Comparison of ENCODE assay signal across 16 cellular contexts in genomic region chr3:195760345-195760983, GRCh38. TPM values are rescaled to one million over a fixed set of nuclear protein-coding genes. Genes with fewer than 3 reads are reported as not detected.
DNase-seq lines count a peak whose midpoint lies in the region; ATAC-seq and TF ChIP-seq lines count a peak whose summit lies in the region.
"Had no signal": no experiment of that assay in that cellular context is flagged by ENCODE, and none has a peak within 500 bp of the region (broad histone marks: within the 10 kb centered on the region; RNA-seq: fewer than 3 reads in every experiment).

No MANE protein-coding gene starts in this region.

- POLR2A ChIA-PET in activated CD4-positive, alpha-beta T cell treated with anti-CD3 and anti-CD28 coated beads, Interleukin-2, amount 10 ng/mL, durations not matched to agents 7 days and 5 days (lab: Charles Lee), result no interaction called here

- no peaks in the 10 kb centered on the region for H3K9me3 ChIP-seq in aorta (ENCODE audit: control insufficient read depth, low read length)
- H3K9me3 ChIP-seq: breast epithelium, Caco-2 had no signal

- intact Hi-C loops in aorta (cut with DNase I), result no loop called here

- H3K27me3 ChIP-seq in aorta (ENCODE audit: control insufficient read depth in 1 of 2, insufficient read depth in 2 of 2, low read length in 1 of 2), result peaks cover 0 to 2% of the 10 kb centered on the region in 2 donors

- H3K4me1 Mint-ChIP-seq in activated naive CD4-positive, alpha-beta T cell treated with anti-CD3 and anti-CD28 coated beads, Interleukin-2, amount 10 ng/mL, durations not matched to agents 7 days and 5 days, result peaks cover 14% of the 10 kb centered on the region
- peaks cover 53% of the 10 kb centered on the region for H3K4me1 Mint-ChIP-seq in nephron progenitor cell
- peaks cover 15% of the 10 kb centered on the region for H3K4me1 Mint-ChIP-seq in activated CD4-positive, alpha-beta T cell treated with anti-CD3 and anti-CD28 coated beads, Interleukin-2, amount 10 ng/mL, durations not matched to agents 7 days and 5 days

- no peak for ATAC-seq in activated naive CD4-positive, alpha-beta T cell treated with anti-CD3 and anti-CD28 coated beads, Interleukin-2, amount 50 U/mL, for 72 hours
- ATAC-seq in aorta (ENCODE audit: low FRiP score) (peak; percentile 87), HG02970 (IDR thresholded peaks at IDR 0.05; ENCODE audit: low FRiP score, unreplicated experiment) (no peak)

- DNase-seq in activated naive CD4-positive, alpha-beta T cell treated with anti-CD3 and anti-CD28 coated beads, Interleukin-2, amount 10 ng/mL, durations not matched to agents 7 days and 5 days, result peak; percentile 13
- DNase-seq in activated naive CD4-positive, alpha-beta T cell treated with anti-CD3 and anti-CD28 coated beads, Interleukin-2, amount 50 U/mL, for 72 hours (ENCODE audit: low spot score in 2 of 2), result no peak
- peak; percentile 81 for DNase-seq in fibroblast of the aortic adventitia (ENCODE audit: low read depth)
- no peak for DNase-seq in nephron progenitor cell
- peak in 1 of 2 donors; percentile 61 for DNase-seq in aorta
- no peak for DNase-seq in activated CD4-positive, alpha-beta T cell treated with anti-CD3 and anti-CD28 coated beads, Interleukin-2, amount 10 ng/mL, durations not matched to agents 7 days and 5 days
- no peak for DNase-seq in activated naive CD4-positive, alpha-beta T cell treated with anti-CD3 and anti-CD28 coated beads, Interleukin-2, amount 50 U/mL, for 16 hours
- DNase-seq: activated CD4-positive, alpha-beta T cell treated with anti-CD3 and anti-CD28 coated beads, Interleukin-2, amount 10 ng/mL, durations not matched to agents 24 days and 14 days; Caco-2; H9; NCI-H1436; NCI-H748 treated with DMSO at 0.1 percent for 48 hours; T-helper 9 cell had no signal

- no peaks in the 10 kb centered on the region for H3K9me3 Mint-ChIP-seq in activated naive CD4-positive, alpha-beta T cell treated with anti-CD3 and anti-CD28 coated beads, Interleukin-2, amount 10 ng/mL, durations not matched to agents 7 days and 5 days
- H3K9me3 Mint-ChIP-seq in activated naive CD4-positive, alpha-beta T cell treated with anti-CD3 and anti-CD28 coated beads, Interleukin-2, amount 50 U/mL, for 72 hours, result no peaks in the 10 kb centered on the region
- no peaks in the 10 kb centered on the region for H3K9me3 Mint-ChIP-seq in nephron progenitor cell
- H3K9me3 Mint-ChIP-seq in activated CD4-positive, alpha-beta T cell treated with anti-CD3 and anti-CD28 coated beads, Interleukin-2, amount 10 ng/mL, durations not matched to agents 7 days and 5 days, result no peaks in the 10 kb centered on the region
- H3K9me3 Mint-ChIP-seq: activated CD4-positive, alpha-beta T cell treated with anti-CD3 and anti-CD28 coated beads, Interleukin-2, amount 10 ng/mL, durations not matched to agents 24 days and 14 days; activated T-helper 2 cell treated with anti-CD3 and anti-CD28 coated beads, Interferon-gamma antibody, Interleukin-2, Interleukin-4, amounts not matched to agents 10 μg/mL and 5 μg/mL and 100 μg/mL, durations not matched to agents 14 hours and 24 hours and 36 hours had no signal

- no peak overlapping the region for H3K27ac ChIP-seq in aorta (ENCODE audit: low read depth in 1 of 2, low read length in 2 of 2)

- H3K27me3 Mint-ChIP-seq in activated naive CD4-positive, alpha-beta T cell treated with anti-CD3 and anti-CD28 coated beads, Interleukin-2, amount 10 ng/mL, durations not matched to agents 7 days and 5 days, result peaks cover 91% of the 10 kb centered on the region
- H3K27me3 Mint-ChIP-seq in nephron progenitor cell (ENCODE audit: low read depth, poor library complexity), result peaks cover 25% of the 10 kb centered on the region
- peaks cover 39% of the 10 kb centered on the region for H3K27me3 Mint-ChIP-seq in activated CD4-positive, alpha-beta T cell treated with anti-CD3 and anti-CD28 coated beads, Interleukin-2, amount 10 ng/mL, durations not matched to agents 7 days and 5 days

- H3K36me3 ChIP-seq in aorta (ENCODE audit: control insufficient read depth in 1 of 2, insufficient read depth in 2 of 2, low read length in 1 of 2), result no peaks in the 10 kb centered on the region
- H3K36me3 ChIP-seq: breast epithelium had no signal

- H3K4me3 Mint-ChIP-seq in activated naive CD4-positive, alpha-beta T cell treated with anti-CD3 and anti-CD28 coated beads, Interleukin-2, amount 10 ng/mL, durations not matched to agents 7 days and 5 days, result no peak overlapping the region
- H3K4me3 Mint-ChIP-seq in nephron progenitor cell, result no peak overlapping the region
- H3K4me3 Mint-ChIP-seq in activated CD4-positive, alpha-beta T cell treated with anti-CD3 and anti-CD28 coated beads, Interleukin-2, amount 10 ng/mL, durations not matched to agents 7 days and 5 days, result no peak overlapping the region
- H3K4me3 Mint-ChIP-seq: activated CD4-positive, alpha-beta T cell treated with anti-CD3 and anti-CD28 coated beads, Interleukin-2, amount 10 ng/mL, durations not matched to agents 24 days and 14 days; H9 had no signal

- CTCF ChIA-PET in activated naive CD4-positive, alpha-beta T cell treated with anti-CD3 and anti-CD28 coated beads, Interleukin-2, amount 10 ng/mL, durations not matched to agents 7 days and 5 days (lab: Charles Lee), result interaction anchor here (1.1 kb wide), 1 partner anchor 90 kb away, joined by 5 read pairs; no protein-coding TSS in a partner anchor
- CTCF ChIA-PET in activated CD4-positive, alpha-beta T cell treated with anti-CD3 and anti-CD28 coated beads, Interleukin-2, amount 10 ng/mL, durations not matched to agents 7 days and 5 days (lab: Charles Lee), result interaction anchor here (1.2 kb wide), 1 partner anchor 90 kb away, joined by 6 read pairs; no protein-coding TSS in a partner anchor

- no peaks in the 10 kb centered on the region for H3K4me1 ChIP-seq in aorta (ENCODE audit: control insufficient read depth in 1 of 2, insufficient read depth in 2 of 2, low read length in 2 of 2)
- H3K4me1 ChIP-seq: Caco-2 had no signal

- H3K27ac Mint-ChIP-seq in activated naive CD4-positive, alpha-beta T cell treated with anti-CD3 and anti-CD28 coated beads, Interleukin-2, amount 10 ng/mL, durations not matched to agents 7 days and 5 days, result no peak overlapping the region
- H3K27ac Mint-ChIP-seq in activated naive CD4-positive, alpha-beta T cell treated with anti-CD3 and anti-CD28 coated beads, Interleukin-2, amount 50 U/mL, for 72 hours, result no peak overlapping the region
- H3K27ac Mint-ChIP-seq in nephron progenitor cell, result peak overlapping the region; percentile 5
- no peak overlapping the region for H3K27ac Mint-ChIP-seq in activated CD4-positive, alpha-beta T cell treated with anti-CD3 and anti-CD28 coated beads, Interleukin-2, amount 10 ng/mL, durations not matched to agents 7 days and 5 days
- H3K27ac Mint-ChIP-seq: activated CD4-positive, alpha-beta T cell treated with anti-CD3 and anti-CD28 coated beads, Interleukin-2, amount 10 ng/mL, durations not matched to agents 24 days and 14 days; activated T-helper 2 cell treated with anti-CD3 and anti-CD28 coated beads, Interferon-gamma antibody, Interleukin-2, Interleukin-4, amounts not matched to agents 10 μg/mL and 5 μg/mL and 100 μg/mL, durations not matched to agents 14 hours and 24 hours and 36 hours; H9 had no signal

- 68 to 69% methylated on average over 22 of the region's 22 CpGs for WGBS in aorta, 2 donors

- H3K36me3 Mint-ChIP-seq in activated naive CD4-positive, alpha-beta T cell treated with anti-CD3 and anti-CD28 coated beads, Interleukin-2, amount 10 ng/mL, durations not matched to agents 7 days and 5 days, result peaks cover 1% of the 10 kb centered on the region
- H3K36me3 Mint-ChIP-seq in activated naive CD4-positive, alpha-beta T cell treated with anti-CD3 and anti-CD28 coated beads, Interleukin-2, amount 50 U/mL, for 72 hours, result no peaks in the 10 kb centered on the region
- H3K36me3 Mint-ChIP-seq in nephron progenitor cell (ENCODE audit: low read depth), result no peaks in the 10 kb centered on the region
- no peaks in the 10 kb centered on the region for H3K36me3 Mint-ChIP-seq in activated CD4-positive, alpha-beta T cell treated with anti-CD3 and anti-CD28 coated beads, Interleukin-2, amount 10 ng/mL, durations not matched to agents 7 days and 5 days (ENCODE audit: low read depth)

- TF ChIP-seq CTCF in fibroblast of the aortic adventitia (IDR thresholded peaks at IDR 0.05; ENCODE audit: insufficient read depth, low read length), result no peak
- no peak for TF ChIP-seq CTCF in nephron progenitor cell (IDR thresholded peaks at IDR 0.05)

- H3K4me3 ChIP-seq in fibroblast of the aortic adventitia (ENCODE audit: low read depth, low read length), result no peak overlapping the region
- H3K4me3 ChIP-seq in aorta (ENCODE audit: low read length in 2 of 2), result no peak overlapping the region
- H3K4me3 ChIP-seq: breast epithelium had no signal

RNA-seq across cellular contexts. Expression of gene MUC20, which starts 39.7 kb away (rescaled TPM):
- total RNA-seq in activated naive CD4-positive, alpha-beta T cell treated with anti-CD3 and anti-CD28 coated beads, Interleukin-2, amount 50 U/mL, for 72 hours, result 1 to 10 TPM; 2.2 to 3.6 TPM
- total RNA-seq in fibroblast of the aortic adventitia (ENCODE audit: low replicate concordance), result 0.63 and 4.5 TPM in 2 replicates
- 10 to 100 TPM in 1 of 2 donors, 1 to 10 TPM in 1; 4.5 to 17.8 TPM for total RNA-seq in aorta
- polyA plus RNA-seq in aorta, result 10 to 100 TPM in 1 of 2 donors, 1 to 10 TPM in 1; 2.9 to 17.7 TPM
- total RNA-seq in activated CD4-positive, alpha-beta T cell treated with anti-CD3 and anti-CD28 coated beads, Interleukin-2, amount 10 ng/mL, durations not matched to agents 7 days and 5 days, result 1 to 10 TPM; 1.2 to 1.4 TPM
- total RNA-seq: H9 had no signal

RNA-seq across cellular contexts. Expression of gene MUC4, which starts 51.3 kb away (rescaled TPM):
- total RNA-seq in activated naive CD4-positive, alpha-beta T cell treated with anti-CD3 and anti-CD28 coated beads, Interleukin-2, amount 50 U/mL, for 72 hours, result under 1 TPM; 0.32 to 0.41 TPM
- total RNA-seq in fibroblast of the aortic adventitia (ENCODE audit: low replicate concordance) (not detected in 2 replicates), aorta (under 1 TPM in 1 of 2 donors, not detected in 1; 0.06 TPM)
- polyA plus RNA-seq in aorta, result under 1 TPM; 0.08 to 0.25 TPM
- total RNA-seq in activated CD4-positive, alpha-beta T cell treated with anti-CD3 and anti-CD28 coated beads, Interleukin-2, amount 10 ng/mL, durations not matched to agents 7 days and 5 days, result under 1 TPM; under 0.01 to 0.15 TPM

Comparison
In these comparisons a context has a peak if more than half of its experiments do, and no peak if none do; other contexts are left out.
1. DNase-seq: peak in activated naive CD4-positive, alpha-beta T cell treated with anti-CD3 and anti-CD28 coated beads, Interleukin-2, amount 10 ng/mL, durations not matched to agents 7 days and 5 days (single experiment) and fibroblast of the aortic adventitia (single experiment); none in activated naive CD4-positive, alpha-beta T cell treated with anti-CD3 and anti-CD28 coated beads, Interleukin-2, amount 50 U/mL, for 72 hours (0 of 2), nephron progenitor cell (single experiment), activated CD4-positive, alpha-beta T cell treated with anti-CD3 and anti-CD28 coated beads, Interleukin-2, amount 10 ng/mL, durations not matched to agents 7 days and 5 days (single experiment) and activated naive CD4-positive, alpha-beta T cell treated with anti-CD3 and anti-CD28 coated beads, Interleukin-2, amount 50 U/mL, for 16 hours (single experiment).